In genomic region chr11:34495239-34495723, GRCh38 we compare ENCODE assay signal across 16 cellular contexts. TPM values are rescaled to one million over a fixed set of nuclear protein-coding genes. Genes with fewer than 3 reads are reported as not detected.
DNase-seq lines count a peak whose midpoint lies in the region; ATAC-seq, FAIRE-seq and TF ChIP-seq lines count a peak whose summit lies in the region.
"Had no signal": no experiment of that assay in that cellular context is flagged by ENCODE, and none has a peak within 500 bp of the region (broad histone marks: within the 10 kb centered on the region; RNA-seq: fewer than 3 reads in every experiment).

No MANE protein-coding gene starts in this region.

- CTCF ChIA-PET in HEK293 (lab: Yijun Ruan, JAX), result interaction anchor here (0.8 to 5.5 kb wide), 2 partner anchors 131 to 321 kb away, joined by 3 to 105 read pairs; no protein-coding TSS in a partner anchor

- TF ChIP-seq CTCF in HEK293 (tag by site-specific recombination; IDR thresholded peaks at IDR 0.05) (no peak), epithelial cell of esophagus (IDR thresholded peaks at IDR 0.05; ENCODE audit: insufficient read depth, low read depth, low read length, missing control alignments) (no peak)

- H3K27ac Mint-ChIP-seq in natural killer cell treated with Interleukin-12 subunit alpha and Interleukin-12 subunit beta and Interleukin-15 and Interleukin-18, amount 100 ng/mL, for 72 hours, result no peak overlapping the region
- H3K27ac Mint-ChIP-seq: CD4-positive, alpha-beta T cell had no signal

- no peak overlapping the region for H3K27ac ChIP-seq in HEK293 (ENCODE audit: extremely low read depth, low read depth, low read length)
- H3K27ac ChIP-seq: RWPE1 had no signal

- POLR2A ChIA-PET in HEK293 (lab: Yijun Ruan, JAX), result no interaction called here

- no peaks in the 10 kb centered on the region for H3K36me3 ChIP-seq in HEK293 (ENCODE audit: control insufficient read depth in 2 of 2, insufficient read depth in 1 of 2, low read length in 2 of 2)
- H3K36me3 ChIP-seq: BE2C had no signal

- H3K4me3 ChIP-seq in HEK293 (ENCODE audit: low read depth, low read length) (no peak overlapping the region), epithelial cell of esophagus (ENCODE audit: low read length) (no peak overlapping the region)

- FAIRE-seq in urothelium cell line (lab: Jason Lieb, UNC), result no peak

- H3K9me3 ChIP-seq in HEK293 (ENCODE audit: control insufficient read depth, insufficient read depth, low read depth, low read length), result no peaks in the 10 kb centered on the region
- H3K9me3 ChIP-seq: BE2C had no signal

- no peaks in the 10 kb centered on the region for H3K36me3 Mint-ChIP-seq in natural killer cell treated with Interleukin-12 subunit alpha and Interleukin-12 subunit beta and Interleukin-15 and Interleukin-18, amount 100 ng/mL, for 72 hours

- H3K4me1 ChIP-seq in HEK293 (ENCODE audit: control insufficient read depth, insufficient read depth, low read length), result no peaks in the 10 kb centered on the region
- H3K4me1 ChIP-seq: BE2C had no signal

- no peak for ATAC-seq in HG03135 (IDR thresholded peaks at IDR 0.05; ENCODE audit: unreplicated experiment)
- ATAC-seq in natural killer cell treated with Interleukin-12 subunit alpha and Interleukin-12 subunit beta and Interleukin-15 and Interleukin-18, amount 100 ng/mL, for 72 hours, result no peak

- H3K4me3 Mint-ChIP-seq in natural killer cell treated with Interleukin-12 subunit alpha and Interleukin-12 subunit beta and Interleukin-15 and Interleukin-18, amount 100 ng/mL, for 72 hours, result no peak overlapping the region
- H3K4me3 Mint-ChIP-seq: CD4-positive, alpha-beta T cell had no signal

- DNase-seq in SW480 (ENCODE audit: low spot score) (peak; percentile 35), epithelial cell of esophagus (ENCODE audit: low read depth) (peak; percentile 52), urothelium cell line (ENCODE audit: low spot score) (peak; percentile 29), NCI-H2196 (lab: John Stamatoyannopoulos, UW; ENCODE audit: unreplicated experiment) (no peak)
- DNase-seq in natural killer cell treated with Interleukin-12 subunit alpha and Interleukin-12 subunit beta and Interleukin-15 and Interleukin-18, amount 100 ng/mL, for 72 hours (ENCODE audit: low spot score), result no peak
- DNase-seq: BE2C; CD4-positive, alpha-beta T cell; DMS53; H7; NCI-H1436; NCI-H2081 had no signal

- H3K4me1 Mint-ChIP-seq in natural killer cell treated with Interleukin-12 subunit alpha and Interleukin-12 subunit beta and Interleukin-15 and Interleukin-18, amount 100 ng/mL, for 72 hours (ENCODE audit: low read depth in 2 of 2), result no peaks in the 10 kb centered on the region

- H3K9me3 Mint-ChIP-seq in natural killer cell treated with Interleukin-12 subunit alpha and Interleukin-12 subunit beta and Interleukin-15 and Interleukin-18, amount 100 ng/mL, for 72 hours, result no peaks in the 10 kb centered on the region
- H3K9me3 Mint-ChIP-seq: CD4-positive, alpha-beta T cell had no signal

- H3K27me3 Mint-ChIP-seq in natural killer cell treated with Interleukin-12 subunit alpha and Interleukin-12 subunit beta and Interleukin-15 and Interleukin-18, amount 100 ng/mL, for 72 hours, result peaks cover 2 to 13% of the 10 kb centered on the region in 2 donors

TF ChIP-seq in HEK293, 187 proteins besides CTCF, POLR2A, EP300 and RAD21:
- peak; percentile 57 for TF ChIP-seq PRDM10 (tag by site-specific recombination; IDR thresholded peaks at IDR 0.05)
- no peak for TF ChIP-seq ZSCAN18 (tag by site-specific recombination; IDR thresholded peaks at IDR 0.05)

RNA-seq across cellular contexts. Expression of gene ELF5, which starts 18.3 kb away (rescaled TPM):
- not detected for total RNA-seq in natural killer cell treated with Interleukin-12 subunit alpha and Interleukin-12 subunit beta and Interleukin-15 and Interleukin-18, amount 100 ng/mL, for 72 hours
- total RNA-seq: Calu3; CD4-positive, alpha-beta T cell; H7; OCI-LY7 had no signal

RNA-seq across cellular contexts. Expression of gene CAT, which starts 56.5 kb away (rescaled TPM):
- 10 to 100 TPM; 11.2 to 22.2 TPM for total RNA-seq in natural killer cell treated with Interleukin-12 subunit alpha and Interleukin-12 subunit beta and Interleukin-15 and Interleukin-18, amount 100 ng/mL, for 72 hours
- total RNA-seq: H7 had no signal

Comparison
In these comparisons a context has a peak if more than half of its experiments do, and no peak if none do; other contexts are left out.
1. DNase-seq: peak in SW480 (single experiment), epithelial cell of esophagus (single experiment) and urothelium cell line (single experiment); none in natural killer cell treated with Interleukin-12 subunit alpha and Interleukin-12 subunit beta and Interleukin-15 and Interleukin-18, amount 100 ng/mL, for 72 hours (single experiment) and NCI-H2196 (single experiment).